ENCODE assay signal across 19 cellular contexts in the genomic region with DNA sequence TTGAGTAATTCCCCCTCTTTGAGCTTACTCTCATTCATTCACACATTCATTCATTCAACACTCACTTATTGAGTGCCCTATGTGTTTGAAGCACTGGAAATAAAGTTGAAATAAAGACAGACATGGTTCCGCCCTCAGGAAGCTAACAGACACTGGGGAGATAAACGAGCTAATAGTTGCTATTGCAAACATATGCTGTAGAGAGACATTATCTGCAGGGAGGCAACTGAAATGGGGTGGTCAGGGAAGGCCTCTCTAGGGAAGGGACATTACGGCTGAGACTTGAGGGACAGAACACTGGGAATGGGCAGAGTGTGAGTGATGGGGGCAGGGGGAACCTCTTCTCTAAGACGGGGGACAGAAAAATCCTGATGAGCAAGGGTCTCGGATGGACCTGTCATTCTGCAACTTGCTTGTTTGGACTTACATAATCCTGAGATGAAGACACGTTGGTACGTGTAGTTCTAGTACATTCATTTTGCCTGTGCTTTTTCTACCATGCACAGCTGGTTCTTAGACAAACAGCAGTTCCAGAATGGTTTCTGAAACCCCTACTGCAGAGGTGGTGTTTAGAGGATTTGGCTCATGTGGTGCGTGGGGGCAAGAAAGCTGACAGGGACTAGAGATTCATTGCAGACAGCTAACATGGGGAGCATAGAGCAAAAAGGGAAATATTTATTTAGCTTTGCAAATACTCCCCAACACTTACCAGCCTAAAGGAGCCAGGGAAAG.
DNase-seq lines count a peak whose midpoint lies in the region; ATAC-seq, FAIRE-seq and TF ChIP-seq lines count a peak whose summit lies in the region.
"Had no signal": no experiment of that assay in that cellular context is flagged by ENCODE, and none has a peak within 500 bp of the region (broad histone marks: within the 10 kb centered on the region; RNA-seq: fewer than 3 reads in every experiment).

No MANE protein-coding gene starts in this region.

- no peak overlapping the region for H2AFZ ChIP-seq in astrocyte (ENCODE audit: low read depth, low read length)

- H3K4me1 ChIP-seq in BE2C (peaks cover 21% of the 10 kb centered on the region), astrocyte (ENCODE audit: insufficient read depth, low read length) (peaks cover 10% of the 10 kb centered on the region), right cardiac atrium (ENCODE audit: control insufficient read depth, insufficient read depth, low read length) (no peaks in the 10 kb centered on the region)
- H3K4me1 ChIP-seq: spleen, thyroid gland had no signal

- DNase-seq in BE2C = no peak
- no peak for DNase-seq in HTR-8/SVneo (ENCODE audit: insufficient read length, low spot score)
- DNase-seq in astrocyte (ENCODE audit: low read depth) = no peak
- DNase-seq in middle frontal gyrus (ENCODE audit: extremely low spot score, low spot score) = peak; percentile 12
- DNase-seq in right cardiac atrium = no peak
- DNase-seq in frontal cortex (ENCODE audit: low spot score in 2 of 2) = no peak
- DNase-seq: activated CD4-positive, alpha-beta T cell treated with anti-CD3 and anti-CD28 coated beads for 36 hours; activated effector memory CD4-positive, alpha-beta T cell treated with anti-CD3 and anti-CD28 coated beads, Interleukin-2, amount 50 U/mL, for 16 hours; cerebellar nuclear complex; EL; left ventricle myocardium superior; NCI-H1048; NCI-H226; SIG-M5; spleen; thyroid gland had no signal

- H3K36me3 ChIP-seq in BE2C = no peaks in the 10 kb centered on the region
- no peaks in the 10 kb centered on the region for H3K36me3 ChIP-seq in astrocyte (ENCODE audit: insufficient read depth, low read length)
- H3K36me3 ChIP-seq: spleen, thyroid gland had no signal

- H3K27ac ChIP-seq in astrocyte (ENCODE audit: low read depth, low read length) = no peak overlapping the region
- no peak overlapping the region for H3K27ac ChIP-seq in right cardiac atrium (ENCODE audit: low read length)
- H3K27ac ChIP-seq: KMS-11, spleen, thyroid gland had no signal

- no peaks in the 10 kb centered on the region for H3K79me2 ChIP-seq in astrocyte (ENCODE audit: insufficient read depth, low read length)

- no peak overlapping the region for H3K9ac ChIP-seq in astrocyte (ENCODE audit: low read length)
- H3K9ac ChIP-seq: KMS-11 had no signal

- no peaks in the 10 kb centered on the region for H4K20me1 ChIP-seq in astrocyte (ENCODE audit: insufficient read depth, low read length)

- intact Hi-C loops in right cardiac atrium (cut with DNase I) = no loop called here

- H3K36me3 Mint-ChIP-seq in astrocyte (ENCODE audit: low read depth, unreplicated experiment) = no peaks in the 10 kb centered on the region

- H3K4me3 ChIP-seq in BE2C (ENCODE audit: low read depth, low read length) = peak overlapping the region; percentile 39; the same call in 1 of the 2 replicates
- H3K4me3 ChIP-seq in astrocyte (ENCODE audit: insufficient read depth, low read depth, low read length) = no peak overlapping the region
- no peak overlapping the region for H3K4me3 ChIP-seq in right cardiac atrium (ENCODE audit: low read length)
- H3K4me3 ChIP-seq: spleen, thyroid gland had no signal

- WGBS in right cardiac atrium = 39% methylated on average over 8 of the region's 8 CpGs

- no peak overlapping the region for H3K27ac Mint-ChIP-seq in astrocyte (ENCODE audit: unreplicated experiment)
- H3K27ac Mint-ChIP-seq: activated CD4-positive, alpha-beta T cell treated with anti-CD3 and anti-CD28 coated beads for 36 hours had no signal

- peaks cover 5% of the 10 kb centered on the region for H3K4me1 Mint-ChIP-seq in astrocyte (ENCODE audit: low read depth, unreplicated experiment)
- H3K4me1 Mint-ChIP-seq: activated CD4-positive, alpha-beta T cell treated with anti-CD3 and anti-CD28 coated beads for 36 hours had no signal

- H3K4me2 ChIP-seq in astrocyte (ENCODE audit: low read length) = peak overlapping the region; percentile 25
- H3K4me2 ChIP-seq: KMS-11 had no signal

- H3K9me3 Mint-ChIP-seq in astrocyte (ENCODE audit: unreplicated experiment) = peaks cover 4% of the 10 kb centered on the region

- FAIRE-seq in HTR-8/SVneo (lab: Jason Lieb, UNC) (peak; percentile 49), astrocyte (lab: Jason Lieb, UNC) (no peak), frontal cortex (lab: Jason Lieb, UNC) (no peak)

- TF ChIP-seq CTCF in BE2C (IDR thresholded peaks at IDR 0.05; ENCODE audit: low read depth, low read length) (no peak), astrocyte (IDR thresholded peaks at IDR 0.05; ENCODE audit: insufficient read depth, low read depth, low read length) (no peak)

- ATAC-seq in GM18502 (IDR thresholded peaks at IDR 0.05; ENCODE audit: poor library complexity, unreplicated experiment) (no peak), GM21529 (IDR thresholded peaks at IDR 0.05; ENCODE audit: unreplicated experiment) (no peak), right cardiac atrium (no peak)
- ATAC-seq: activated CD4-positive, alpha-beta T cell treated with anti-CD3 and anti-CD28 coated beads for 36 hours; left ventricle myocardium superior had no signal

- H3K27me3 Mint-ChIP-seq in astrocyte (ENCODE audit: low read depth, unreplicated experiment) = peaks cover 39% of the 10 kb centered on the region

- H3K9me3 ChIP-seq in BE2C (no peaks in the 10 kb centered on the region), astrocyte (ENCODE audit: insufficient read depth, low read depth, low read length) (no peaks in the 10 kb centered on the region), right cardiac atrium (ENCODE audit: control insufficient read depth, low read length) (peaks cover 2% of the 10 kb centered on the region)
- H3K9me3 ChIP-seq: spleen, thyroid gland had no signal

- no peak overlapping the region for H3K4me3 Mint-ChIP-seq in astrocyte (ENCODE audit: unreplicated experiment)
- H3K4me3 Mint-ChIP-seq: activated CD4-positive, alpha-beta T cell treated with anti-CD3 and anti-CD28 coated beads for 36 hours had no signal

- H3K27me3 ChIP-seq in BE2C = no peaks in the 10 kb centered on the region
- H3K27me3 ChIP-seq in astrocyte (ENCODE audit: insufficient read depth, low read length) = peaks cover 21% of the 10 kb centered on the region
- no peaks in the 10 kb centered on the region for H3K27me3 ChIP-seq in right cardiac atrium (ENCODE audit: control insufficient read depth, insufficient read depth)
- H3K27me3 ChIP-seq: thyroid gland had no signal
